31 cellular contexts compared by ENCODE assay signal in the genomic region with DNA sequence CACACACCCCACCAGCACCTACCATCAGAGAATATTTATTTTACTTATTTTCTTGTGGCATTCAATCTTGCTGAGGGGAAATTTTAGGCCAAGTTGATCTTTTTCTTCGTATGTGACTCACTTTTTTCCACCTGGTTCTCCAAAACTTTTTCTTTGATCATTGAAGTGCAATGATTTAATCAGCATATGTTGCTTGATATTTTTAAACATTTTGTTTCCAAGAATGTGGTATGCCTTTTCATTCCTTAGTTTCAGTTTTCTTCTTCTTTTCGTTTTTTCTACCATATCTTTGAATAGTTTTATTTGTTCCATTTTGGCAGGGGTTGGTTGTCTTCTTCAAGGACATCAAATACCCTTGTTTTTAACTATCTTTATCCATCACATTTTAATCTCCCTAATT.
"Had no signal": no experiment of that assay in that cellular context is flagged by ENCODE, and none has a peak within 500 bp of the region (broad histone marks: within the 10 kb centered on the region; RNA-seq: fewer than 3 reads in every experiment).

No MANE protein-coding gene starts in this region.

- H3K9me3 ChIP-seq: adrenal gland, ascending aorta, body of pancreas, breast epithelium had no signal

- H3K36me3 ChIP-seq: adrenal gland, ascending aorta, brain microvascular endothelial cell, breast epithelium, cardiac muscle cell had no signal

- H3K27ac ChIP-seq: adrenal gland, ascending aorta, body of pancreas, brain microvascular endothelial cell, breast epithelium, cardiac muscle cell had no signal

- H3K27me3 ChIP-seq: adrenal gland, ascending aorta, body of pancreas, brain microvascular endothelial cell, breast epithelium, cardiac muscle cell had no signal

- ATAC-seq: activated naive CD4-positive, alpha-beta T cell treated with anti-CD3 and anti-CD28 coated beads, Interleukin-2, amount 50 U/mL, for 72 hours; activated naive CD8-positive, alpha-beta T cell treated with anti-CD3 and anti-CD28 coated beads, Interleukin-2, amount 50 U/mL, for 24 hours; activated T-cell treated with anti-CD3 and anti-CD28 coated beads, Interleukin-2, amount 50 U/mL, for 4 hours; activated T-cell treated with anti-CD3 and anti-CD28 coated beads, Interleukin-2, amount 50 U/mL, for 72 hours; activated T-helper 17 cell treated with anti-CD3 and anti-CD28 coated beads, Interleukin-2, amount 50 U/mL, for 72 hours; body of pancreas had no signal

- H3K4me1 ChIP-seq: adrenal gland, ascending aorta, body of pancreas, breast epithelium had no signal

- H3K4me3 ChIP-seq: adrenal gland, ascending aorta, body of pancreas, breast epithelium, cardiac muscle cell had no signal

- DNase-seq: activated effector memory CD4-positive, alpha-beta T cell treated with anti-CD3 and anti-CD28 coated beads, Interleukin-2, amount 50 U/mL, for 16 hours; activated effector memory CD4-positive, alpha-beta T cell treated with Interleukin-2 at 50 U/mL for 16 hours; activated gamma-delta T cell; activated gamma-delta T cell treated with Interleukin-2 at 50 U/mL for 16 hours; activated naive CD4-positive, alpha-beta T cell; activated naive CD4-positive, alpha-beta T cell treated with anti-CD3 and anti-CD28 coated beads for 36 hours; activated naive CD4-positive, alpha-beta T cell treated with anti-CD3 and anti-CD28 coated beads, Interleukin-2, amount 10 ng/mL, durations not matched to agents 7 days and 5 days; activated naive CD4-positive, alpha-beta T cell treated with anti-CD3 and anti-CD28 coated beads, Interleukin-2, amount 50 U/mL, for 16 hours; activated naive CD4-positive, alpha-beta T cell treated with Interleukin-2 at 50 U/mL for 16 hours; activated naive CD8-positive, alpha-beta T cell treated with anti-CD3 and anti-CD28 coated beads for 36 hours; activated naive CD8-positive, alpha-beta T cell treated with anti-CD3 and anti-CD28 coated beads, Interleukin-2, amount 10 ng/mL, durations not matched to agents 7 days and 5 days; activated naive CD8-positive, alpha-beta T cell treated with anti-CD3 and anti-CD28 coated beads, Interleukin-2, amount 50 U/mL, for 24 hours; activated T-cell treated with anti-CD3 and anti-CD28 coated beads, Interleukin-2, amount 50 U/mL, for 24 hours; activated T-cell treated with anti-CD3 and anti-CD28 coated beads, Interleukin-2, amount 50 U/mL, for 4 hours; activated T-cell treated with anti-CD3 and anti-CD28 coated beads, Interleukin-2, amount 50 U/mL, for 48 hours; activated T-cell treated with anti-CD3 and anti-CD28 coated beads, Interleukin-2, amount 50 U/mL, for 72 hours; adrenal gland; amniotic stem cell; amygdala; anterior cingulate cortex; aorta; body of pancreas; brain microvascular endothelial cell; caudate nucleus; central memory CD4-positive, alpha-beta T cell; cerebellar nuclear complex had no signal
